Comparison of ENCODE assay signal across 20 cellular contexts in genomic region chr17:63714550-63715277, GRCh38. TPM values are rescaled to one million over a fixed set of nuclear protein-coding genes. Genes with fewer than 3 reads are reported as not detected.
DNase-seq lines count a peak whose midpoint lies in the region; ATAC-seq and TF ChIP-seq lines count a peak whose summit lies in the region.
"Had no signal": no experiment of that assay in that cellular context is flagged by ENCODE, and none has a peak within 500 bp of the region (broad histone marks: within the 10 kb centered on the region; RNA-seq: fewer than 3 reads in every experiment).

No MANE protein-coding gene starts in this region.

- H2AFZ ChIP-seq in GM23248, result no peak overlapping the region

- intact Hi-C loops in adrenal gland (cut with DNase I) (no loop called here), heart left ventricle (cut with DNase I) (no loop called here)

- peak; percentile 52 for DNase-seq in GM23248
- DNase-seq in adrenal gland, result peak in 6 of 7 donors; percentile 67 to 80 (median 70)
- peak in 2 of 5 donors; percentile 59 to 60 for DNase-seq in heart left ventricle
- DNase-seq in renal cortical epithelial cell (ENCODE audit: low read depth), result peak; percentile 9
- no peak for DNase-seq in activated CD4-positive, alpha-beta T cell treated with anti-CD3 and anti-CD28 coated beads, Interleukin-2, amount 50 U/mL, for 48 hours
- no peak for DNase-seq in kidney tubule cell (ENCODE audit: low spot score)
- DNase-seq in T-helper 9 cell, result no peak
- DNase-seq: activated CD4-positive, alpha-beta memory T cell treated with anti-CD3 and anti-CD28 coated beads, Interleukin-2, amount 10 ng/mL, durations not matched to agents 7 days and 5 days; activated T-cell treated with anti-CD3 and anti-CD28 coated beads, Interleukin-2, amount 50 U/mL, for 72 hours; lower lobe of right lung; MG63; naive B cell; NCI-H1694; NCI-H446 treated with DMSO at 0.1 percent for 48 hours; T-helper 1 cell; WERI-Rb-1 had no signal

- H3K4me3 ChIP-seq in GM23248 (no peak overlapping the region), adrenal gland (no peak overlapping the region), heart left ventricle (no peak overlapping the region)
- H3K4me3 ChIP-seq: BLaER1 treated with 17β-estradiol and CSF1 and Interleukin-3, amounts not matched to agents 10 nM and 100 nM; gastroesophageal sphincter; lower lobe of right lung; MG63; tibial nerve had no signal

- no peaks in the 10 kb centered on the region for H3F3A ChIP-seq in GM23248 (ENCODE audit: insufficient read depth)

- H3K27me3 ChIP-seq in GM23248 (replicated peaks; ENCODE audit: insufficient read depth) (no peaks in the 10 kb centered on the region), adrenal gland (no peaks in the 10 kb centered on the region), heart left ventricle (no peaks in the 10 kb centered on the region)
- H3K27me3 ChIP-seq: BLaER1 treated with 17β-estradiol and CSF1 and Interleukin-3, amounts not matched to agents 10 nM and 100 nM; gastroesophageal sphincter; MG63; tibial nerve had no signal

- H3K4me1 ChIP-seq in GM23248 (ENCODE audit: insufficient read depth), result no peaks in the 10 kb centered on the region
- H3K4me1 ChIP-seq in adrenal gland (replicated peaks in 1 of 2), result peaks cover 0 to 12% of the 10 kb centered on the region in 2 donors
- peaks cover 0 to 8% (median 0%) of the 10 kb centered on the region in 12 donors for H3K4me1 ChIP-seq in heart left ventricle
- H3K4me1 ChIP-seq: gastroesophageal sphincter, lower lobe of right lung had no signal

- no peaks in the 10 kb centered on the region for H3K9me3 ChIP-seq in GM23248 (ENCODE audit: low read depth)
- no peaks in the 10 kb centered on the region for H3K9me3 ChIP-seq in adrenal gland (replicated peaks in 1 of 3)
- no peaks in the 10 kb centered on the region for H3K9me3 ChIP-seq in heart left ventricle
- H3K9me3 ChIP-seq: BLaER1 treated with 17β-estradiol and CSF1 and Interleukin-3, amounts not matched to agents 10 nM and 100 nM; gastroesophageal sphincter; lower lobe of right lung; MG63; tibial nerve had no signal

- H3K9me2 ChIP-seq in GM23248 (ENCODE audit: insufficient read depth), result no peaks in the 10 kb centered on the region

- H3K79me2 ChIP-seq in GM23248 (ENCODE audit: insufficient read depth), result no peaks in the 10 kb centered on the region

- ATAC-seq in heart left ventricle (peak; percentile 38 to 95 (median 92)), GM19463 (IDR thresholded peaks at IDR 0.05; ENCODE audit: unreplicated experiment) (no peak)
- ATAC-seq: activated T-cell treated with anti-CD3 and anti-CD28 coated beads, Interleukin-2, amount 50 U/mL, for 72 hours; gastroesophageal sphincter; lower lobe of right lung had no signal

- H3K36me3 ChIP-seq in GM23248 (ENCODE audit: low read depth) (0 out of 2 replicates have a peak, but pooled peaks cover under 1% of the 10 kb centered on the region), adrenal gland (replicated peaks in 1 of 2) (peaks cover 0 to 48% of the 10 kb centered on the region in 2 donors), heart left ventricle (peaks cover 0 to 73% (median 61%) of the 10 kb centered on the region in 9 donors)

- no peak overlapping the region for H3K4me2 ChIP-seq in GM23248 (ENCODE audit: unreplicated experiment)

- TF ChIP-seq CTCF in adrenal gland (IDR thresholded peaks at IDR 0.05), result no peak
- no peak for TF ChIP-seq CTCF in heart left ventricle (IDR thresholded peaks at IDR 0.05)

- no peak overlapping the region for H3K9ac ChIP-seq in GM23248

- WGBS in GM23248 (ENCODE audit: low coverage in 1 of 2, low lambda C conversion rate in 2 of 2, missing lambda C conversion rate in 2 of 2), 2 experiments, result 79% methylated on average over 10 of the region's 10 CpGs
- WGBS in adrenal gland, 4 donors, result 63 to 69% (median 67%) methylated on average over 10 of the region's 10 CpGs
- 60 to 77% (median 69%) methylated on average over 10 of the region's 10 CpGs for WGBS in heart left ventricle, 4 donors

- no peak overlapping the region for H3K27ac ChIP-seq in GM23248
- H3K27ac ChIP-seq in adrenal gland, result no peak overlapping the region
- no peak overlapping the region for H3K27ac ChIP-seq in heart left ventricle
- H3K27ac ChIP-seq: BLaER1 treated with 17β-estradiol and CSF1 and Interleukin-3, amounts not matched to agents 10 nM and 100 nM; gastroesophageal sphincter; lower lobe of right lung; tibial nerve; WERI-Rb-1 had no signal

- no peaks in the 10 kb centered on the region for H4K20me1 ChIP-seq in GM23248 (ENCODE audit: insufficient read depth)

- in situ Hi-C loops in GM23248 (cut with MboI), result no loop called here

- TF ChIP-seq POLR2A in adrenal gland (IDR thresholded peaks at IDR 0.05) (no peak), heart left ventricle (IDR thresholded peaks at IDR 0.05) (no peak)

RNA-seq across cellular contexts. Expression of gene LIMD2, which starts 14.8 kb away (rescaled TPM):
- 9.1 and 14.0 TPM in 2 replicates for total RNA-seq in GM23248 (2014; rRNA removed; shearing (Covaris generic))
- polyA plus RNA-seq in GM23248 (2016; fragmentation: Nextera tagmentation; extraction: Ambion mirVana), result 13.6 and 15.8 TPM in 2 replicates
- total RNA-seq in adrenal gland, result 10 to 100 TPM in 7 of 8 donors, 1 to 10 TPM in 1; 6.3 to 20.1 (median 12.0) TPM
- 10 to 100 TPM in 2 of 3 donors, 1 to 10 TPM in 1; 2.5 to 76.3 (median 34.6) TPM for polyA plus RNA-seq in adrenal gland
- total RNA-seq in heart left ventricle, result 10 to 100 TPM in 2 of 9 donors, 1 to 10 TPM in 7; 1.9 to 48.0 (median 3.4) TPM
- polyA plus RNA-seq in heart left ventricle, result 1 to 10 TPM; 4.0 to 5.4 TPM
- total RNA-seq in renal cortical epithelial cell, result 21.9 and 26.7 TPM in 2 replicates

RNA-seq across cellular contexts. Expression of gene STRADA, which starts 26.9 kb away (rescaled TPM):
- 13.9 and 15.7 TPM in 2 replicates for total RNA-seq in GM23248 (2014; rRNA removed; shearing (Covaris generic))
- polyA plus RNA-seq in GM23248 (2016; fragmentation: Nextera tagmentation; extraction: Ambion mirVana), result 21.6 and 22.3 TPM in 2 replicates
- total RNA-seq in adrenal gland, result 10 to 100 TPM; 16.7 to 91.1 (median 37.5) TPM
- polyA plus RNA-seq in adrenal gland, result 10 to 100 TPM; 34.5 to 67.6 (median 53.9) TPM
- total RNA-seq in heart left ventricle, result 10 to 100 TPM; 10.2 to 26.1 (median 15.3) TPM
- polyA plus RNA-seq in heart left ventricle, result 10 to 100 TPM; 15.9 to 18.3 TPM
- total RNA-seq in renal cortical epithelial cell, result 10.6 and 25.9 TPM in 2 replicates

RNA-seq across cellular contexts. Expression of gene CCDC47, which starts 58.7 kb away (rescaled TPM):
- total RNA-seq in GM23248 (2014; rRNA removed; shearing (Covaris generic)), result 72.2 and 74.2 TPM in 2 replicates
- polyA plus RNA-seq in GM23248 (2016; fragmentation: Nextera tagmentation; extraction: Ambion mirVana) (60.5 and 61.6 TPM in 2 replicates), adrenal gland (100 to 1,000 TPM in 1 of 3 donors, 10 to 100 TPM in 2; 24.2 to 216 (median 29.0) TPM), heart left ventricle (100 to 1,000 TPM in 1 of 2 donors, 10 to 100 TPM in 1; 38.4 to 139 TPM)
- total RNA-seq in adrenal gland (100 to 1,000 TPM in 4 of 8 donors, 10 to 100 TPM in 4; 46.8 to 148 (median 109) TPM), heart left ventricle (100 to 1,000 TPM in 2 of 9 donors, 10 to 100 TPM in 7; 54.4 to 115 (median 84.3) TPM), renal cortical epithelial cell (77.1 and 178 TPM in 2 replicates)

RNA-seq across cellular contexts. Expression of gene DDX42, which starts 59.3 kb away (rescaled TPM):
- total RNA-seq in GM23248 (2014; rRNA removed; shearing (Covaris generic)), result 49.6 and 52.6 TPM in 2 replicates
- polyA plus RNA-seq in GM23248 (2016; fragmentation: Nextera tagmentation; extraction: Ambion mirVana) (33.9 and 37.2 TPM in 2 replicates), adrenal gland (100 to 1,000 TPM in 1 of 3 donors, 10 to 100 TPM in 2; 80.3 to 109 (median 88.8) TPM), heart left ventricle (10 to 100 TPM; 34.4 to 44.8 TPM)
- total RNA-seq in adrenal gland (10 to 100 TPM; 45.0 to 99.8 (median 80.3) TPM), heart left ventricle (10 to 100 TPM; 30.1 to 75.0 (median 61.0) TPM), renal cortical epithelial cell (45.0 and 135 TPM in 2 replicates)

Comparison
In these comparisons a context has a peak if more than half of its experiments do, and no peak if none do; other contexts are left out.
1. DNase-seq: peak in GM23248 (single experiment), adrenal gland (6 of 7) and renal cortical epithelial cell (single experiment); none in activated CD4-positive, alpha-beta T cell treated with anti-CD3 and anti-CD28 coated beads, Interleukin-2, amount 50 U/mL, for 48 hours (0 of 2), kidney tubule cell (single experiment) and T-helper 9 cell (single experiment).